ENCODE assay signal across 12 cellular contexts in genomic region chr18:63213331-63213900, GRCh38.
DNase-seq lines count a peak whose midpoint lies in the region; ATAC-seq, FAIRE-seq and TF ChIP-seq lines count a peak whose summit lies in the region.
"Had no signal": no experiment of that assay in that cellular context is flagged by ENCODE, and none has a peak within 500 bp of the region (broad histone marks: within the 10 kb centered on the region; RNA-seq: fewer than 3 reads in every experiment).

No MANE protein-coding gene starts in this region.

- H3K4me1 ChIP-seq in Peyer's patch (peaks cover 0 to 7% (median 0%) of the 10 kb centered on the region in 4 donors), astrocyte (ENCODE audit: insufficient read depth, low read length) (no peaks in the 10 kb centered on the region), foreskin keratinocyte (no peaks in the 10 kb centered on the region)
- H3K4me1 ChIP-seq: body of pancreas had no signal

- H3K9me3 Mint-ChIP-seq in activated CD4-positive, alpha-beta T cell treated with anti-CD3 and anti-CD28 coated beads for 36 hours (ENCODE audit: low read depth): peaks cover 1% of the 10 kb centered on the region
- H3K9me3 Mint-ChIP-seq in astrocyte (ENCODE audit: unreplicated experiment) (no peaks in the 10 kb centered on the region), glutamatergic neuron (ENCODE audit: unreplicated experiment) (no peaks in the 10 kb centered on the region)
- peaks cover 4% of the 10 kb centered on the region for H3K9me3 Mint-ChIP-seq in stimulated activated memory B cell treated with anti-CD40 and anti-IgM and Interleukin-4, amounts not matched to agents 10 μg/mL and 1 μg/mL and 100 μg/mL, for 72 hours

- TF ChIP-seq CTCF in Peyer's patch (IDR thresholded peaks at IDR 0.05) (no peak), astrocyte (IDR thresholded peaks at IDR 0.05; ENCODE audit: insufficient read depth, low read depth, low read length) (no peak), foreskin keratinocyte (conservative IDR thresholded peaks at IDR 0.05) (no peak), glutamatergic neuron (IDR thresholded peaks at IDR 0.05; ENCODE audit: partially characterized antibody, unreplicated experiment) (no peak)

- peak overlapping the region in 3 of 4 donors; percentile 11 to 58 (median 40) for H3K27ac ChIP-seq in Peyer's patch
- H3K27ac ChIP-seq in astrocyte (ENCODE audit: low read depth, low read length): no peak overlapping the region
- no peak overlapping the region for H3K27ac ChIP-seq in foreskin keratinocyte
- H3K27ac ChIP-seq: body of pancreas, psoas muscle, VCaP had no signal

- no peak for FAIRE-seq in astrocyte (lab: Jason Lieb, UNC)
- FAIRE-seq: H1 had no signal

- peaks cover 48% of the 10 kb centered on the region for H3K36me3 Mint-ChIP-seq in activated CD4-positive, alpha-beta T cell treated with anti-CD3 and anti-CD28 coated beads for 36 hours (ENCODE audit: low read depth)
- H3K36me3 Mint-ChIP-seq in astrocyte (ENCODE audit: low read depth, unreplicated experiment) (no peaks in the 10 kb centered on the region), glutamatergic neuron (ENCODE audit: unreplicated experiment) (no peaks in the 10 kb centered on the region)
- peaks cover 46% of the 10 kb centered on the region for H3K36me3 Mint-ChIP-seq in stimulated activated memory B cell treated with anti-CD40 and anti-IgM and Interleukin-4, amounts not matched to agents 10 μg/mL and 1 μg/mL and 100 μg/mL, for 72 hours

- peak; percentile 56 for DNase-seq in activated CD4-positive, alpha-beta T cell treated with anti-CD3 and anti-CD28 coated beads for 36 hours
- DNase-seq in activated CD4-positive, alpha-beta T cell treated with anti-CD3 and anti-CD28 coated beads for 1 hour: no peak
- no peak for DNase-seq in Peyer's patch
- DNase-seq in astrocyte (ENCODE audit: low read depth): no peak
- DNase-seq in foreskin keratinocyte: no peak
- DNase-seq in NCI-H187 treated with DMSO at 0.1 percent for 48 hours (lab: John Stamatoyannopoulos, UW): no peak
- no peak for DNase-seq in glutamatergic neuron
- DNase-seq: body of pancreas, psoas muscle had no signal

- no peaks in the 10 kb centered on the region for H4K20me1 ChIP-seq in astrocyte (ENCODE audit: insufficient read depth, low read length)

- CTCF ChIA-PET in activated CD4-positive, alpha-beta T cell treated with anti-CD3 and anti-CD28 coated beads for 36 hours (lab: Charles Lee): interaction anchor here (1.0 to 1.9 kb wide), 7 partner anchors 10 to 110 kb away, joined by 3 to 10 read pairs (median 7); no protein-coding TSS in a partner anchor

- H3K36me3 ChIP-seq in Peyer's patch (no peaks in the 10 kb centered on the region), astrocyte (ENCODE audit: insufficient read depth, low read length) (no peaks in the 10 kb centered on the region)

- H3K9ac ChIP-seq in astrocyte (ENCODE audit: low read length): no peak overlapping the region

- H3K27me3 Mint-ChIP-seq in activated CD4-positive, alpha-beta T cell treated with anti-CD3 and anti-CD28 coated beads for 36 hours: no peaks in the 10 kb centered on the region
- no peaks in the 10 kb centered on the region for H3K27me3 Mint-ChIP-seq in astrocyte (ENCODE audit: low read depth, unreplicated experiment)
- H3K27me3 Mint-ChIP-seq in stimulated activated memory B cell treated with anti-CD40 and anti-IgM and Interleukin-4, amounts not matched to agents 10 μg/mL and 1 μg/mL and 100 μg/mL, for 72 hours: no peaks in the 10 kb centered on the region
- H3K27me3 Mint-ChIP-seq in glutamatergic neuron (ENCODE audit: unreplicated experiment): peaks cover 4% of the 10 kb centered on the region

- peak; percentile 76 for ATAC-seq in activated CD4-positive, alpha-beta T cell treated with anti-CD3 and anti-CD28 coated beads for 36 hours
- no peak for ATAC-seq in stimulated activated memory B cell treated with anti-CD40 and anti-IgM and Interleukin-4, amounts not matched to agents 10 μg/mL and 1 μg/mL and 100 μg/mL, for 72 hours
- no peak for ATAC-seq in foreskin keratinocyte
- ATAC-seq: body of pancreas had no signal

- H3K27me3 ChIP-seq in Peyer's patch (no peaks in the 10 kb centered on the region), astrocyte (ENCODE audit: insufficient read depth, low read length) (no peaks in the 10 kb centered on the region), foreskin keratinocyte (peaks cover 3% of the 10 kb centered on the region)
- H3K27me3 ChIP-seq: body of pancreas had no signal

- H3K27ac Mint-ChIP-seq in activated CD4-positive, alpha-beta T cell treated with anti-CD3 and anti-CD28 coated beads for 36 hours: peak overlapping the region; percentile 100
- H3K27ac Mint-ChIP-seq in astrocyte (ENCODE audit: unreplicated experiment) (peak overlapping the region; percentile 77), glutamatergic neuron (ENCODE audit: unreplicated experiment) (no peak overlapping the region)
- peak overlapping the region; percentile 74 for H3K27ac Mint-ChIP-seq in stimulated activated memory B cell treated with anti-CD40 and anti-IgM and Interleukin-4, amounts not matched to agents 10 μg/mL and 1 μg/mL and 100 μg/mL, for 72 hours

- H3K4me3 Mint-ChIP-seq in activated CD4-positive, alpha-beta T cell treated with anti-CD3 and anti-CD28 coated beads for 36 hours: peak overlapping the region; percentile 43
- H3K4me3 Mint-ChIP-seq in astrocyte (ENCODE audit: unreplicated experiment): no peak overlapping the region
- no peak overlapping the region for H3K4me3 Mint-ChIP-seq in stimulated activated memory B cell treated with anti-CD40 and anti-IgM and Interleukin-4, amounts not matched to agents 10 μg/mL and 1 μg/mL and 100 μg/mL, for 72 hours
- no peak overlapping the region for H3K4me3 Mint-ChIP-seq in glutamatergic neuron (ENCODE audit: unreplicated experiment)

- no peaks in the 10 kb centered on the region for H3K79me2 ChIP-seq in astrocyte (ENCODE audit: insufficient read depth, low read length)

- H3K4me2 ChIP-seq in astrocyte (ENCODE audit: low read length): no peak overlapping the region

- peaks cover 98% of the 10 kb centered on the region for H3K4me1 Mint-ChIP-seq in activated CD4-positive, alpha-beta T cell treated with anti-CD3 and anti-CD28 coated beads for 36 hours
- H3K4me1 Mint-ChIP-seq in astrocyte (ENCODE audit: low read depth, unreplicated experiment): peaks cover 8% of the 10 kb centered on the region
- peaks cover 93% of the 10 kb centered on the region for H3K4me1 Mint-ChIP-seq in stimulated activated memory B cell treated with anti-CD40 and anti-IgM and Interleukin-4, amounts not matched to agents 10 μg/mL and 1 μg/mL and 100 μg/mL, for 72 hours
- no peaks in the 10 kb centered on the region for H3K4me1 Mint-ChIP-seq in glutamatergic neuron (ENCODE audit: low read depth, unreplicated experiment)

- POLR2A ChIA-PET in activated CD4-positive, alpha-beta T cell treated with anti-CD3 and anti-CD28 coated beads for 36 hours (lab: Charles Lee): interaction anchor here (0.6 to 2.5 kb wide), 8 partner anchors 11 to 105 kb away, joined by 3 to 9 read pairs (median 6); no protein-coding TSS in a partner anchor

- no peak overlapping the region for H2AFZ ChIP-seq in astrocyte (ENCODE audit: low read depth, low read length)

- intact Hi-C loops in activated CD4-positive, alpha-beta T cell treated with anti-CD3 and anti-CD28 coated beads for 36 hours (cut with DNase I, micrococcal nuclease): loop anchor here (1.0 to 5.0 kb wide), 8 partner anchors 13 to 366 kb away; partner anchors contain the start of gene BCL2 (in 1 of the 2)

- no peak for TF ChIP-seq POLR2A in Peyer's patch (IDR thresholded peaks at IDR 0.05)

- H3K9me3 ChIP-seq in Peyer's patch (no peaks in the 10 kb centered on the region), astrocyte (ENCODE audit: insufficient read depth, low read depth, low read length) (no peaks in the 10 kb centered on the region)
- H3K9me3 ChIP-seq: body of pancreas, psoas muscle had no signal

- H3K4me3 ChIP-seq in Peyer's patch: no peak overlapping the region
- H3K4me3 ChIP-seq in astrocyte (ENCODE audit: insufficient read depth, low read depth, low read length): no peak overlapping the region
- H3K4me3 ChIP-seq: body of pancreas, psoas muscle had no signal

Comparison
In these comparisons a context has a peak if more than half of its experiments do, and no peak if none do; other contexts are left out.
1. H3K27ac ChIP-seq: peak in Peyer's patch (3 of 4); none in astrocyte (single experiment) and foreskin keratinocyte (single experiment).